ENCODE assay signal across 9 cellular contexts in the genomic region with DNA sequence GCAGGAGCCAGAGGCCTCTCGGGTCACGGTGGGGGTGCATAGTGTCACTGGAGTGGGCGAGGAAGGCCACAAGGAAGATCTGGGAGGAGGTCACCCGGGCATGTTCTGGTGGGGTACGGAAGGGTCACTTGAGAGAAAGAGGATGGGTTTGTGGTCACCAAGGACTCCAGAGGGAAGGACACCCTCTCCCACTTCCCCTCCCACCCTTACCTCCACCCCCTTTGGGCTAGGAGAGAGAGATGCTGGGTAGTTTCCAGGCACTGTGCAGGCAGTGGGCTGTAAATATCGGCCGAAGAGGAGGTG. TPM values are rescaled to one million over a fixed set of nuclear protein-coding genes. Genes with fewer than 3 reads are reported as not detected.
DNase-seq lines count a peak whose midpoint lies in the region; ATAC-seq and TF ChIP-seq lines count a peak whose summit lies in the region.
"Had no signal": no experiment of that assay in that cellular context is flagged by ENCODE, and none has a peak within 500 bp of the region (broad histone marks: within the 10 kb centered on the region; RNA-seq: fewer than 3 reads in every experiment).

No MANE protein-coding gene starts in this region.

- POLR2A ChIA-PET in Caco-2 (lab: Charles Lee) = no interaction called here

- no peaks in the 10 kb centered on the region for H3K9me3 ChIP-seq in Caco-2
- no peaks in the 10 kb centered on the region for H3K9me3 ChIP-seq in T-helper 17 cell (ENCODE audit: control insufficient read depth, low read length, poor library complexity, severe bottlenecking)

- intact Hi-C loops in Caco-2 (cut with micrococcal nuclease; ENCODE audit: unreplicated experiment) = no loop called here

- H3K27me3 ChIP-seq in Caco-2 (replicated peaks; ENCODE audit: control insufficient read depth, insufficient read depth, low read length) = no peaks in the 10 kb centered on the region

- H3K27ac Mint-ChIP-seq in Caco-2 (ENCODE audit: unreplicated experiment) (no peak overlapping the region), T-helper 17 cell (peak overlapping the region; percentile 94), progenitor cell of endocrine pancreas (no peak overlapping the region)

- H3K9me3 Mint-ChIP-seq in Caco-2 (ENCODE audit: unreplicated experiment) = no peaks in the 10 kb centered on the region
- no peaks in the 10 kb centered on the region for H3K9me3 Mint-ChIP-seq in progenitor cell of endocrine pancreas (ENCODE audit: low read depth)

- H3K36me3 Mint-ChIP-seq in Caco-2 (ENCODE audit: insufficient read depth, unreplicated experiment) (no peaks in the 10 kb centered on the region), T-helper 17 cell (ENCODE audit: low read depth) (no peaks in the 10 kb centered on the region), progenitor cell of endocrine pancreas (ENCODE audit: insufficient read depth) (no peaks in the 10 kb centered on the region)

- CTCF ChIA-PET in Caco-2 (lab: Charles Lee) = interaction anchor here (1.2 kb wide), 1 partner anchor 24 kb away, joined by 6 read pairs; no protein-coding TSS in a partner anchor

- H3K4me3 Mint-ChIP-seq in Caco-2 (ENCODE audit: unreplicated experiment) (peak overlapping the region; percentile 76), T-helper 17 cell (peak overlapping the region; percentile 94), progenitor cell of endocrine pancreas (ENCODE audit: low read depth) (peak overlapping the region; percentile 84)

- in situ Hi-C loops in G401 (cut with HindIII; ENCODE audit: low sequenced_read_pairs) = no loop called here

- H3K4me3 ChIP-seq in Caco-2 (ENCODE audit: low read depth, low read length) (peak overlapping the region; percentile 45), fibroblast of the aortic adventitia (ENCODE audit: low read depth, low read length) (peak overlapping the region; percentile 75)

- no peaks in the 10 kb centered on the region for H3K36me3 ChIP-seq in Caco-2 (ENCODE audit: control insufficient read depth, insufficient read depth, low read length)

- no TSS peak for BruUV-seq in Caco-2 (replicated peaks; lab: Mats Ljungman, UMichigan)

- no peak for DNase-seq in Caco-2
- no peak for DNase-seq in T-helper 17 cell
- no peak for DNase-seq in fibroblast of the aortic adventitia (ENCODE audit: low read depth)
- no peak for DNase-seq in progenitor cell of endocrine pancreas (ENCODE audit: low spot score, unreplicated experiment)
- no peak for DNase-seq in G401 (ENCODE audit: low spot score)

- TF ChIP-seq CTCF in Caco-2 (IDR thresholded peaks at IDR 0.05; ENCODE audit: insufficient read depth in 1 of 2, low read depth in 1 of 2, low read length in 1 of 2, severe bottlenecking in 1 of 2, unreplicated experiment in 1 of 2) (no peak), fibroblast of the aortic adventitia (IDR thresholded peaks at IDR 0.05; ENCODE audit: insufficient read depth, low read length) (no peak), progenitor cell of endocrine pancreas (IDR thresholded peaks at IDR 0.05; ENCODE audit: unreplicated experiment) (no peak)

- ATAC-seq in T-helper 17 cell (no peak), GM21786 (IDR thresholded peaks at IDR 0.05; ENCODE audit: unreplicated experiment) (no peak), HG02642 (IDR thresholded peaks at IDR 0.05; ENCODE audit: poor library complexity, unreplicated experiment) (no peak), HG02852 (IDR thresholded peaks at IDR 0.05; ENCODE audit: unreplicated experiment) (no peak)

- H3K4me1 ChIP-seq in Caco-2 = no peaks in the 10 kb centered on the region

- H3K4me1 Mint-ChIP-seq in Caco-2 (ENCODE audit: low read depth, unreplicated experiment) (peaks cover 6% of the 10 kb centered on the region), T-helper 17 cell (peaks cover 47% of the 10 kb centered on the region), progenitor cell of endocrine pancreas (ENCODE audit: low read depth) (peaks cover 10% of the 10 kb centered on the region)

- peaks cover 10% of the 10 kb centered on the region for H3K27me3 Mint-ChIP-seq in Caco-2 (ENCODE audit: insufficient read depth, unreplicated experiment)
- no peaks in the 10 kb centered on the region for H3K27me3 Mint-ChIP-seq in T-helper 17 cell
- H3K27me3 Mint-ChIP-seq in progenitor cell of endocrine pancreas = peaks cover 32% of the 10 kb centered on the region

RNA-seq across cellular contexts. Expression of gene AMIGO1, which starts 0.7 kb away (rescaled TPM):
- total RNA-seq in Caco-2 (2022) (1.1 and 1.5 TPM in 2 replicates), T-helper 17 cell (1 to 10 TPM; 6.2 to 8.0 TPM), fibroblast of the aortic adventitia (ENCODE audit: low replicate concordance) (0.54 and 2.5 TPM in 2 replicates), progenitor cell of endocrine pancreas (7.0 and 7.2 TPM in 2 replicates)
- total RNA-seq in G401 (2014; rRNA removed; shearing (Covaris generic)) = 0.07 and 0.25 TPM in 2 replicates

RNA-seq across cellular contexts. Expression of gene CYB561D1, which starts 14.9 kb away (rescaled TPM):
- total RNA-seq in Caco-2 (2022) = 6.6 and 7.3 TPM in 2 replicates
- total RNA-seq in T-helper 17 cell = 10 to 100 TPM; 21.0 to 23.5 TPM
- 8.1 and 10.1 TPM in 2 replicates for total RNA-seq in fibroblast of the aortic adventitia (ENCODE audit: low replicate concordance)
- 11.1 TPM in 2 replicates for total RNA-seq in progenitor cell of endocrine pancreas
- total RNA-seq in G401 (2014; rRNA removed; shearing (Covaris generic)) = 0.31 and 3.1 TPM in 2 replicates

RNA-seq across cellular contexts. Expression of gene ATXN7L2, which starts 25.1 kb away (rescaled TPM):
- total RNA-seq in Caco-2 (2022) (3.9 and 4.0 TPM in 2 replicates), T-helper 17 cell (10 to 100 TPM; 14.3 to 16.0 TPM), fibroblast of the aortic adventitia (ENCODE audit: low replicate concordance) (1.6 and 2.9 TPM in 2 replicates), progenitor cell of endocrine pancreas (17.6 and 19.6 TPM in 2 replicates)
- 2.9 and 6.8 TPM in 2 replicates for total RNA-seq in G401 (2014; rRNA removed; shearing (Covaris generic))

RNA-seq across cellular contexts. Expression of gene GPR61, which starts 30.8 kb away (rescaled TPM):
- total RNA-seq in Caco-2 (2022) = not detected in 2 replicates
- under 1 TPM; 0.20 to 0.65 TPM for total RNA-seq in T-helper 17 cell
- under 0.01 TPM in 1 of 2 replicates, not detected in the other for total RNA-seq in fibroblast of the aortic adventitia (ENCODE audit: low replicate concordance)
- total RNA-seq in progenitor cell of endocrine pancreas = 0.53 TPM in 1 of 2 replicates, not detected in the other
- total RNA-seq in G401 (2014; rRNA removed; shearing (Covaris generic)) = not detected in 2 replicates
- total RNA-seq: left lobe of liver had no signal

RNA-seq across cellular contexts. Expression of gene GNAI3, which starts 39.6 kb away (rescaled TPM):
- 6.2 and 6.4 TPM in 2 replicates for total RNA-seq in Caco-2 (2022)
- total RNA-seq in T-helper 17 cell = 1 to 10 TPM; 7.8 to 8.8 TPM
- total RNA-seq in fibroblast of the aortic adventitia (ENCODE audit: low replicate concordance) = 10.1 and 17.6 TPM in 2 replicates
- 10.0 and 10.3 TPM in 2 replicates for total RNA-seq in progenitor cell of endocrine pancreas
- total RNA-seq in G401 (2014; rRNA removed; shearing (Covaris generic)) = 6.8 and 8.9 TPM in 2 replicates
